In the genomic region with DNA sequence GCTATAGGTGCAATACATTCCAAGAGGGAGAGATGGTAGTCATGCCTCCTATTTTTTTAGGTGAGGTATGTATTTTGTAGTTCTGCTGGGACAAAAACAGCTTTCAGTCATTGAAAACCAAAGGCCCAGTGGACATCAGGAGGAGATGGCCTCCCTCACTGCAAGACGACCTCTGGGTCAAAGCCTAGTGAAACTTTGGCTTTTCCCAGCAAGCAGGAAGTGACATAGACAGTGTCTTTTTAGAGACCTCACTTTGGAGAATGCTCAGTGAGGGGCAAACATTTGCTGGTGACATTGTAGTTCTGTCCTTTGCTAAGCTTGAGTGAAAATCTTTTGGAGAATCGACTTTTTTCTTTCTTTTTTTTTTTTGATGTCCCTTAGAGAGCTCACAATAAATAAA, we compare ENCODE assay signal across 18 cellular contexts. TPM values are rescaled to one million over a fixed set of nuclear protein-coding genes. Genes with fewer than 3 reads are reported as not detected.
DNase-seq lines count a peak whose midpoint lies in the region; ATAC-seq, FAIRE-seq and TF ChIP-seq lines count a peak whose summit lies in the region.
"Had no signal": no experiment of that assay in that cellular context is flagged by ENCODE, and none has a peak within 500 bp of the region (broad histone marks: within the 10 kb centered on the region; RNA-seq: fewer than 3 reads in every experiment).

No MANE protein-coding gene starts in this region.

- intact Hi-C loops in esophagus muscularis mucosa (cut with DNase I): no loop called here

- no peaks in the 10 kb centered on the region for H3K9me2 ChIP-seq in OCI-LY1 (ENCODE audit: low read depth, low read length)
- H3K9me2 ChIP-seq in GM23338 (ENCODE audit: insufficient read depth): 0 out of 2 replicates have a peak, but pooled peaks cover 5% of the 10 kb centered on the region

- no peak for TF ChIP-seq POLR2A in A549 (IDR thresholded peaks at IDR 0.05; ENCODE audit: low read length)
- TF ChIP-seq POLR2A in esophagus muscularis mucosa (IDR thresholded peaks at IDR 0.05; ENCODE audit: low read depth): no peak

- peak overlapping the region; percentile 27; the same call in 2 of the 3 replicates for H3K4me2 ChIP-seq in A549
- H3K4me2 ChIP-seq in OCI-LY1 (ENCODE audit: low read length): no peak overlapping the region
- H3K4me2 ChIP-seq in parathyroid adenoma (ENCODE audit: low read length): no peak overlapping the region
- H3K4me2 ChIP-seq in GM23338: no peak overlapping the region

- WGBS in A549 (ENCODE audit: missing lambda C conversion rate): 50% methylated on average over 2 of the region's 2 CpGs
- WGBS in esophagus muscularis mucosa: 54% methylated on average over 2 of the region's 2 CpGs

- H3K27ac Mint-ChIP-seq in GM23338: no peak overlapping the region

- H3K9me3 Mint-ChIP-seq in GM23338: no peaks in the 10 kb centered on the region
- H3K9me3 Mint-ChIP-seq: naive B cell had no signal

- H3K27me3 Mint-ChIP-seq in GM23338 (ENCODE audit: insufficient read depth, low read depth, poor library complexity): peaks cover 9% of the 10 kb centered on the region
- H3K27me3 Mint-ChIP-seq: naive B cell had no signal

- H3K79me2 ChIP-seq in OCI-LY1 (ENCODE audit: insufficient read depth, low read length): no peaks in the 10 kb centered on the region
- no peaks in the 10 kb centered on the region for H3K79me2 ChIP-seq in parathyroid adenoma
- H3K79me2 ChIP-seq in GM23338 (replicated peaks; ENCODE audit: insufficient read depth): no peaks in the 10 kb centered on the region

- H3K4me3 ChIP-seq in A549 (no peak overlapping the region), OCI-LY1 (ENCODE audit: low read depth, low read length, poor library complexity, severe bottlenecking) (no peak overlapping the region), esophagus muscularis mucosa (no peak overlapping the region), parathyroid adenoma (ENCODE audit: low read depth, low read length) (no peak overlapping the region), GM23338 (no peak overlapping the region)

- no peaks in the 10 kb centered on the region for H3F3A ChIP-seq in OCI-LY1 (ENCODE audit: insufficient read depth, low read length)
- no peaks in the 10 kb centered on the region for H3F3A ChIP-seq in GM23338 (replicated peaks; ENCODE audit: low read depth)

- TF ChIP-seq RAD21 in A549 (conservative IDR thresholded peaks at IDR 0.05 in 1 of 2, IDR thresholded peaks at IDR 0.05 in 1 of 2): no peak

- POLR2A ChIA-PET in A549 (lab: Yijun Ruan, JAX): interaction anchor here (2.8 kb wide), 1 partner anchor 127 kb away, joined by 10 read pairs; no protein-coding TSS in a partner anchor

- H3K36me3 ChIP-seq in OCI-LY1 (ENCODE audit: insufficient read depth, low read length): no peaks in the 10 kb centered on the region
- no peaks in the 10 kb centered on the region for H3K36me3 ChIP-seq in esophagus muscularis mucosa
- H3K36me3 ChIP-seq in parathyroid adenoma (ENCODE audit: control insufficient read depth, insufficient read depth, low read length): no peaks in the 10 kb centered on the region
- H3K36me3 ChIP-seq in GM23338 (ENCODE audit: insufficient read depth): no peaks in the 10 kb centered on the region

- H3K4me1 ChIP-seq in A549 (peaks cover 43% of the 10 kb centered on the region), OCI-LY1 (ENCODE audit: insufficient read depth, low read length, severe bottlenecking) (peaks cover 100% of the 10 kb centered on the region), esophagus muscularis mucosa (peaks cover 16 to 25% (median 22%) of the 10 kb centered on the region in 4 donors), parathyroid adenoma (no peaks in the 10 kb centered on the region), GM23338 (ENCODE audit: insufficient read depth) (no peaks in the 10 kb centered on the region)

- H3K9ac ChIP-seq in OCI-LY1 (ENCODE audit: low read length): peak overlapping the region; percentile 46
- H3K9ac ChIP-seq in parathyroid adenoma: no peak overlapping the region

- H3K9me3 ChIP-seq in A549 (no peaks in the 10 kb centered on the region), OCI-LY1 (ENCODE audit: low read length) (no peaks in the 10 kb centered on the region), esophagus muscularis mucosa (no peaks in the 10 kb centered on the region), parathyroid adenoma (ENCODE audit: control insufficient read depth, low read length) (no peaks in the 10 kb centered on the region)

- no peaks in the 10 kb centered on the region for H3K36me3 Mint-ChIP-seq in GM23338 (ENCODE audit: low read depth)
- H3K36me3 Mint-ChIP-seq: naive B cell had no signal

- H4K20me1 ChIP-seq in OCI-LY1 (ENCODE audit: insufficient read depth, low read length) (no peaks in the 10 kb centered on the region), GM23338 (replicated peaks; ENCODE audit: insufficient read depth) (no peaks in the 10 kb centered on the region)

- no peak for FAIRE-seq in A549 (lab: Jason Lieb, UNC)
- no peak for FAIRE-seq in RCC 7860 (lab: Jason Lieb, UNC)

- no peak overlapping the region for H3K4me3 Mint-ChIP-seq in GM23338
- H3K4me3 Mint-ChIP-seq: naive B cell had no signal

- ATAC-seq in A549: no peak
- no peak for ATAC-seq in GM23338
- no peak for ATAC-seq in HG02798 (IDR thresholded peaks at IDR 0.05; ENCODE audit: poor library complexity, unreplicated experiment)
- ATAC-seq: activated CD4-positive, CD25-positive, alpha-beta regulatory T cell treated with anti-CD3 and anti-CD28 coated beads, Interleukin-2, amount 50 U/mL, for 24 hours had no signal

- H2AFZ ChIP-seq in OCI-LY1 (ENCODE audit: low read length): no peak overlapping the region
- H2AFZ ChIP-seq in parathyroid adenoma: no peak overlapping the region
- no peak overlapping the region for H2AFZ ChIP-seq in GM23338

- no peaks in the 10 kb centered on the region; the same call in 2 of the 3 replicates for H3K4me1 Mint-ChIP-seq in GM23338

- no peaks in the 10 kb centered on the region for H3K27me3 ChIP-seq in OCI-LY1 (ENCODE audit: insufficient read depth, low read length)
- H3K27me3 ChIP-seq in esophagus muscularis mucosa: no peaks in the 10 kb centered on the region
- no peaks in the 10 kb centered on the region for H3K27me3 ChIP-seq in parathyroid adenoma (ENCODE audit: control insufficient read depth, insufficient read depth, low read length)
- no peaks in the 10 kb centered on the region for H3K27me3 ChIP-seq in GM23338 (ENCODE audit: insufficient read depth)

- CTCF ChIA-PET in A549 (lab: Yijun Ruan, JAX): interaction anchor here (1.2 to 2.3 kb wide), 2 partner anchors 18 to 235 kb away, joined by 3 to 10 read pairs; no protein-coding TSS in a partner anchor

- no peak for DNase-seq in A549 (ENCODE audit: low read depth in 1 of 2, low spot score in 1 of 2)
- DNase-seq in esophagus muscularis mucosa (ENCODE audit: extremely low spot score): no peak
- DNase-seq in RCC 7860 (ENCODE audit: low spot score): no peak
- DNase-seq in inferior parietal cortex (ENCODE audit: extremely low spot score): no peak
- no peak for DNase-seq in GM23338 (ENCODE audit: low spot score)
- DNase-seq: amniotic stem cell; glutamatergic neuron; H7; kidney glomerular epithelial cell; naive B cell; NCI-H1436; NCI-H510A; retina; stimulated activated CD4-positive, alpha-beta T cell treated with anti-CD3 and anti-CD28 coated beads, Interleukin-4, amount 100 ng/mL, for 4 hours had no signal

- H3K27ac ChIP-seq in A549 (peak overlapping the region; percentile 52 to 70; a peak in 4 of 6 replicates), OCI-LY1 (ENCODE audit: low read depth, low read length, poor library complexity, severe bottlenecking) (peak overlapping the region; percentile 92), esophagus muscularis mucosa (replicated peaks in 1 of 4) (peak overlapping the region in 3 of 4 donors; percentile 14 to 57 (median 42)), parathyroid adenoma (peak overlapping the region; percentile 51), GM23338 (ENCODE audit: low read depth) (no peak overlapping the region)

- TF ChIP-seq CTCF in A549 (IDR thresholded peaks at IDR 0.05) (no peak), OCI-LY1 (IDR thresholded peaks at IDR 0.05; ENCODE audit: low read length) (no peak), esophagus muscularis mucosa (IDR thresholded peaks at IDR 0.05) (no peak), parathyroid adenoma (IDR thresholded peaks at IDR 0.05) (no peak), GM23338 (conservative IDR thresholded peaks at IDR 0.05; ENCODE audit: low read depth in 2 of 2) (no peak)

- TF ChIP-seq EP300 in A549 (IDR thresholded peaks at IDR 0.05): no peak
- TF ChIP-seq EP300 in esophagus muscularis mucosa (IDR thresholded peaks at IDR 0.05): no peak

TF ChIP-seq in A549, 52 proteins besides CTCF, POLR2A, EP300 and RAD21 (continues in another document):
- TF ChIP-seq CBX8 (IDR thresholded peaks at IDR 0.05) (no peak), ZFP36 (IDR thresholded peaks at IDR 0.05; ENCODE audit: borderline replicate concordance, partially characterized antibody) (no peak), HOXB13 (CRISPR knock-in tag; IDR thresholded peaks at IDR 0.05; ENCODE audit: low read depth) (no peak)

TF ChIP-seq in GM23338, 12 proteins besides CTCF, POLR2A, EP300 and RAD21 (continues in another document):
- TF ChIP-seq POLR2AphosphoS5 (IDR thresholded peaks at IDR 0.05; ENCODE audit: low read depth) (no peak), ZNF114 (CRISPR knock-in tag; IDR thresholded peaks at IDR 0.05) (no peak), EZH2phosphoT487 (IDR thresholded peaks at IDR 0.05; ENCODE audit: unreplicated experiment) (no peak), ZNF331 (CRISPR knock-in tag; IDR thresholded peaks at IDR 0.05; ENCODE audit: low read depth) (no peak), NANOG (IDR thresholded peaks at IDR 0.05; ENCODE audit: borderline replicate concordance) (no peak), CREB1 (CRISPR knock-in tag; IDR thresholded peaks at IDR 0.05; ENCODE audit: low read depth) (no peak), EZH2 (IDR thresholded peaks at IDR 0.05; ENCODE audit: low read depth, unreplicated experiment) (no peak), STAT1 (IDR thresholded peaks at IDR 0.05; ENCODE audit: unreplicated experiment) (no peak)

RNA-seq across cellular contexts. Expression of a gene that starts 27.3 kb away (rescaled TPM):
- 0.08 and 0.13 TPM in 2 replicates for polyA plus RNA-seq in A549 (2011; rRNA removed)
- polyA plus RNA-seq in A549 (2012; cell fraction: cytosol; rRNA removed): 0.07 and 0.13 TPM in 2 replicates
- 0.19 and 0.22 TPM in 2 replicates for polyA plus RNA-seq in A549 (2012; cell fraction: nucleus; rRNA removed)
- 0.30 to 0.34 TPM (median 0.32 TPM) in 3 replicates for polyA plus RNA-seq in A549 (2017; fragmentation: RNase III; extraction: RNeasy Plus Mini Kit Qiagen cat#74134 plus additional on column Dnase treatment)
- 0.58 TPM in 1 of 2 replicates, not detected in the other for polyA minus RNA-seq in A549 (2011; rRNA and poly(A)+ RNA removed)
- total RNA-seq in esophagus muscularis mucosa: under 1 TPM; 0.06 to 0.63 (median 0.37) TPM
- total RNA-seq in GM23338 (2014; rRNA removed; shearing (Covaris generic)): not detected in 2 replicates
- not detected in 2 replicates for polyA plus RNA-seq in GM23338 (2016; fragmentation: Nextera tagmentation; extraction: Ambion mirVana)
- total RNA-seq: H7 had no signal
